ENCODE assay signal across 1 cellular context in the genomic region with DNA sequence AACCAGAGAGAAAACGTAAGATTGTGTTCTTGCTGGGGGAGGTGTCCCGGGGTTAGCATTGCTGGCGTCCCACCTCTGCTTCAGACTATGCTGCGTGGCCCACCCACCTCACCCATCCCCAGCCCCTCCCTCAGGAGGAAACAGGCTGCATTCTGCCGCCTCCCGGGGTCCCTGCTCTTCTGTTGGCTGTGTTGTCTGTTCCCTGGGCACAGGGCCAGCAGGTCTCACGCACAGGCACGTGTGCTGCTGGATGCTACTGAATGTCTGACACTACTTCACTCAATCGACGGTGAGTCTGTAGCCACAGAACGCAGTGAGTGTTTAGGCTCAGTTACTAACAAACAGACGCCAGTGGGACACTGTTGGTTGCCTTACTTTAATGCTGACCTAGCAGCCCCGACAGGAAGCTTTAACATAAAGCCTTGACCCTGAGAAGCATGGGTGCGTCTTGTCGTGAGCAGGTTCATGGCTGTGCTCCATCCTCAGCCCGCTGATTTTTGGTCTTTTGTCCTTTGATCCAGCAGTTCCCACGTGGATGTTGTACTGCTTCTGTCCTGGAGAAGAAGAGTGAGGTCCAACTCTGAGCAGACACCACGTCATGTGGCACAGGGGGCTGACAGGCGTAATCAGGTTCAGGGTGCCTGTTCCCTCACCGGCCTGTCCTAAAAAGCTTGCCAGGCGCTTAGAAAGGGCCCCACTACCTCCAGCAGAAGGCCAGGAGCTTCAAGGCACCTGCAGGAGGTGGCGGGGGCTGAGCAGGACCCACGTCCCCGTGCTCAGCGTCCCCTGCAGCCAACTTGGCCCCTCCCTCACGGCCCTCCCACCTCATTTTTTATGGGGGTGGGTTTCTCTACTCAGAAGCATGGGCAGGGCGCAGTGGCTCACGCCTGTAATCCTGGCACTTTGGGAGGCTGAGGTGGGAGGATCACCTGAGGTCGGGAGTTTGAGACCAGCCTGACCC.
TF ChIP-seq lines count a peak whose summit lies in the region.

No MANE protein-coding gene starts in this region.

TF ChIP-seq in HEK293, 187 proteins besides CTCF, POLR2A, EP300 and RAD21 (continued from another document):
- TF ChIP-seq ZBTB26 (tag by site-specific recombination; optimal IDR thresholded peaks at IDR 0.05) (peak; percentile 11), ZSCAN23 (tag by site-specific recombination; IDR thresholded peaks at IDR 0.05) (no peak), OSR2 (tag by site-specific recombination; IDR thresholded peaks at IDR 0.05) (peak; percentile 75)
TF ChIP-seq in HEK293: peak in this region for 2.
